1 cellular context compared by ENCODE assay signal in genomic region chr5:177528631-177529030, GRCh38.
TF ChIP-seq lines count a peak whose summit lies in the region.

No MANE protein-coding gene starts in this region.

TF ChIP-seq in K562, 482 proteins besides CTCF, POLR2A, EP300 and RAD21:
- TF ChIP-seq NFRKB (IDR thresholded peaks at IDR 0.05; ENCODE audit: low read depth) (no peak), FOXJ3 (CRISPR knock-in tag; IDR thresholded peaks at IDR 0.05) (no peak), ZNF583 (CRISPR knock-in tag; IDR thresholded peaks at IDR 0.05) (no peak), PTBP1 (IDR thresholded peaks at IDR 0.05; ENCODE audit: low read depth, low read length) (no peak), ZFP36 (IDR thresholded peaks at IDR 0.05; ENCODE audit: low read depth, low read length, partially characterized antibody) (no peak), L3MBTL2 (IDR thresholded peaks at IDR 0.05) (no peak), PCBP1 (IDR thresholded peaks at IDR 0.05; ENCODE audit: low read depth, low read length, poor library complexity, severe bottlenecking) (no peak), CEBPG (CRISPR knock-in tag; IDR thresholded peaks at IDR 0.05) (no peak), CEBPG (tag; conservative IDR thresholded peaks at IDR 0.05 in 1 of 2, IDR thresholded peaks at IDR 0.05 in 1 of 2) (no peak)
